In genomic region chr5:62376064-62376463, GRCh38 we compare ENCODE assay signal across 22 cellular contexts. TPM values are rescaled to one million over a fixed set of nuclear protein-coding genes. Genes with fewer than 3 reads are reported as not detected.
DNase-seq lines count a peak whose midpoint lies in the region; ATAC-seq, FAIRE-seq and TF ChIP-seq lines count a peak whose summit lies in the region.
"Had no signal": no experiment of that assay in that cellular context is flagged by ENCODE, and none has a peak within 500 bp of the region (broad histone marks: within the 10 kb centered on the region; RNA-seq: fewer than 3 reads in every experiment).

No MANE protein-coding gene starts in this region.

- no peak overlapping the region for H3K4me3 ChIP-seq in fibroblast of villous mesenchyme (ENCODE audit: low read depth, low read length)
- H3K4me3 ChIP-seq: left ventricle myocardium inferior had no signal

- no peak for ATAC-seq in HG03139 (IDR thresholded peaks at IDR 0.05; ENCODE audit: unreplicated experiment)

- H3K56ac ChIP-seq in H9 (ENCODE audit: insufficient read length, low read depth, low read length): no peak overlapping the region

- no peak overlapping the region for H2AK5ac ChIP-seq in H9 (ENCODE audit: insufficient read length, low read length)

- no peak overlapping the region for H3K18ac ChIP-seq in H9 (ENCODE audit: insufficient read length, low read depth, low read length)

- no peak overlapping the region for H2BK5ac ChIP-seq in H9 (ENCODE audit: insufficient read length, low read length)

- H3K23me2 ChIP-seq in H9 (ENCODE audit: insufficient read length, low read depth, low read length, poor library complexity, severe bottlenecking): no peaks in the 10 kb centered on the region

- H3K79me1 ChIP-seq in H9 (ENCODE audit: insufficient read depth, low read depth, low read length, poor library complexity, severe bottlenecking): no peaks in the 10 kb centered on the region

- no peak overlapping the region for H3K27ac ChIP-seq in H9 (ENCODE audit: insufficient read length, low read depth, low read length)
- H3K27ac ChIP-seq: left ventricle myocardium inferior had no signal

- no peaks in the 10 kb centered on the region for H3K27me3 ChIP-seq in H9 (ENCODE audit: insufficient read depth, low read length)

- no peak overlapping the region for H2BK12ac ChIP-seq in H9 (ENCODE audit: insufficient read length, low read depth, low read length)

- no peaks in the 10 kb centered on the region for H3K79me2 ChIP-seq in H9 (ENCODE audit: insufficient read depth, low read length)

- peak overlapping the region in 2 of 3 experiments; percentile 24 to 28; a peak in 3 of 7 replicates for H3K27ac Mint-ChIP-seq in H9
- H3K27ac Mint-ChIP-seq: nephron had no signal

- H3K4me1 Mint-ChIP-seq in H9: no peaks in the 10 kb centered on the region
- H3K4me1 Mint-ChIP-seq: nephron had no signal

- H4K91ac ChIP-seq in H9 (ENCODE audit: insufficient read length, low read depth, low read length): no peak overlapping the region

- H3K4ac ChIP-seq in H9 (ENCODE audit: low read depth, low read length): no peak overlapping the region

- no peak overlapping the region for H2BK120ac ChIP-seq in H9 (ENCODE audit: low read depth, low read length, poor library complexity, severe bottlenecking)

- DNase-seq in Caki2 (ENCODE audit: low read depth): peak; percentile 56
- no peak for DNase-seq in H9
- DNase-seq in SW480 (ENCODE audit: low spot score): peak; percentile 47
- peak; percentile 28 for DNase-seq in fibroblast of villous mesenchyme (ENCODE audit: low read depth)
- DNase-seq in stimulated activated CD4-positive, alpha-beta T cell treated with anti-CD3 and anti-CD28 coated beads, Interleukin-15, amount 100 ng/mL, for 24 hours: no peak
- no peak for DNase-seq in GM12892 (ENCODE audit: insufficient read length)
- DNase-seq: activated CD4-positive, alpha-beta T cell treated with anti-CD3 and anti-CD28 coated beads for 48 hours; activated effector memory CD4-positive, alpha-beta T cell treated with anti-CD3 and anti-CD28 coated beads, Interleukin-2, amount 50 U/mL, for 16 hours; CD4-positive, CD25-positive, alpha-beta regulatory T cell; central memory CD4-positive, alpha-beta T cell; Karpas-422; left ventricle myocardium inferior; NCI-H1694; NCI-H524 treated with DMSO at 0.1 percent for 48 hours; retina; RPMI8226; stimulated activated CD4-positive, alpha-beta T cell treated with anti-CD3 and anti-CD28 coated beads, Interleukin-4, amount 100 ng/mL, for 4 hours; stimulated activated naive CD4-positive, alpha-beta T cell; T-helper 9 cell had no signal

- no peaks in the 10 kb centered on the region for H4K20me1 ChIP-seq in H9 (ENCODE audit: control insufficient read depth, insufficient read depth, insufficient read length)

- H2BK15ac ChIP-seq in H9 (ENCODE audit: low read depth, low read length): no peak overlapping the region

- no peak for TF ChIP-seq CTCF in H9 (conservative IDR thresholded peaks at IDR 0.05)
- TF ChIP-seq CTCF in fibroblast of villous mesenchyme (IDR thresholded peaks at IDR 0.05; ENCODE audit: insufficient read depth, low read depth, low read length): no peak

- no CpG with 5 or more reads among the region's 3 CpGs for WGBS in H9 (ENCODE audit: extremely low coverage, insufficient read length, low lambda C conversion rate)

- no peaks in the 10 kb centered on the region for H3K4me1 ChIP-seq in H9 (ENCODE audit: insufficient read depth, low read length)
- H3K4me1 ChIP-seq: left ventricle myocardium inferior had no signal

- no peak overlapping the region for H3K14ac ChIP-seq in H9 (ENCODE audit: insufficient read depth, low read length)

- no peak for FAIRE-seq in GM12892 (lab: Jason Lieb, UNC)
- FAIRE-seq: GM18507 had no signal

- H3K4me2 ChIP-seq in H9 (ENCODE audit: insufficient read depth, insufficient read length, low read length): no peak overlapping the region

- H3K9ac ChIP-seq in H9 (ENCODE audit: extremely low read depth, insufficient read length, low read length): no peak overlapping the region

- no peak overlapping the region for H4K5ac ChIP-seq in H9 (ENCODE audit: insufficient read length, low read depth, low read length)

- in situ Hi-C loops in Caki2 (cut with HindIII; ENCODE audit: low pct_unique_long_range_greater_than_20kb, low sequenced_read_pairs): no loop called here

- H2AFZ ChIP-seq in H9 (ENCODE audit: low read length): no peak overlapping the region

- no peak overlapping the region for H3K4me3 Mint-ChIP-seq in H9
- H3K4me3 Mint-ChIP-seq: CD4-positive, CD25-positive, alpha-beta regulatory T cell; nephron had no signal

- H3K36me3 Mint-ChIP-seq in H9 (ENCODE audit: insufficient read depth in 1 of 3, low read depth in 3 of 3): peaks cover 31 to 75% (median 69%) of the 10 kb centered on the region in 3 experiments; a peak in 6 of 7 replicates

- no peak overlapping the region for H2BK20ac ChIP-seq in H9 (ENCODE audit: low read depth, low read length, poor library complexity, severe bottlenecking)

- no peaks in the 10 kb centered on the region for H3K27me3 Mint-ChIP-seq in H9 (ENCODE audit: low read depth)
- H3K27me3 Mint-ChIP-seq: CD4-positive, CD25-positive, alpha-beta regulatory T cell had no signal

- H4K8ac ChIP-seq in H9 (replicated peaks; ENCODE audit: insufficient read length, low read depth, low read length): no peak overlapping the region

- H3T11ph ChIP-seq in H9 (ENCODE audit: low read length): no peak overlapping the region

- H3K9me3 Mint-ChIP-seq in H9: no peaks in the 10 kb centered on the region
- H3K9me3 Mint-ChIP-seq: CD4-positive, CD25-positive, alpha-beta regulatory T cell; nephron had no signal

- TF ChIP-seq POLR2A in GM12892 (IDR thresholded peaks at IDR 0.05; ENCODE audit: low read depth, low read length): no peak

- H3K23ac ChIP-seq in H9 (ENCODE audit: insufficient read length, low read depth, low read length): no peak overlapping the region

- no peaks in the 10 kb centered on the region for H3K9me3 ChIP-seq in H9 (ENCODE audit: control insufficient read depth, low read depth, low read length)
- H3K9me3 ChIP-seq: left ventricle myocardium inferior had no signal

RNA-seq across cellular contexts. Expression of gene DIMT1, which starts 27.6 kb away (rescaled TPM):
- 17.8 and 19.3 TPM in 2 replicates for total RNA-seq in Caki2 (2014; rRNA removed; shearing (Covaris generic); ENCODE audit: low replicate concordance)
- total RNA-seq in H9 (2021): 35.5 and 36.0 TPM in 2 replicates
- total RNA-seq in fibroblast of villous mesenchyme: 35.4 and 47.5 TPM in 2 replicates
- 24.0 TPM for polyA plus RNA-seq in GM12892 (2012; ENCODE audit: missing spikeins)

RNA-seq across cellular contexts. Expression of gene IPO11, which starts 36.5 kb away (rescaled TPM):
- 18.9 and 25.9 TPM in 2 replicates for total RNA-seq in Caki2 (2014; rRNA removed; shearing (Covaris generic); ENCODE audit: low replicate concordance)
- total RNA-seq in H9 (2021): 59.5 and 63.0 TPM in 2 replicates
- total RNA-seq in fibroblast of villous mesenchyme: 20.9 and 34.5 TPM in 2 replicates
- 15.9 TPM for polyA plus RNA-seq in GM12892 (2012; ENCODE audit: missing spikeins)

Comparison
In these comparisons a context has a peak if more than half of its experiments do, and no peak if none do; other contexts are left out.
1. DNase-seq: peak in Caki2 (single experiment), SW480 (single experiment) and fibroblast of villous mesenchyme (single experiment); none in H9 (single experiment), stimulated activated CD4-positive, alpha-beta T cell treated with anti-CD3 and anti-CD28 coated beads, Interleukin-15, amount 100 ng/mL, for 24 hours (single experiment) and GM12892 (single experiment).